Comparison of ENCODE assay signal across 2 cellular contexts in genomic region chr2:222935688-222936298, GRCh38.
A peak's percentile ranks its signal among the peaks of the same experiment; 100 is the strongest.
TF ChIP-seq lines count a peak whose summit lies in the region.

No MANE protein-coding gene starts in this region.

TF ChIP-seq in HepG2, 621 proteins besides CTCF, POLR2A, EP300 and RAD21:
- peak; percentile 95 for TF ChIP-seq HNRNPK (IDR thresholded peaks at IDR 0.05; ENCODE audit: low read depth, low read length, poor library complexity, severe bottlenecking)
- peak; percentile 89 for TF ChIP-seq CEBPB (IDR thresholded peaks at IDR 0.05; ENCODE audit: borderline replicate concordance, low read depth, low read length)
- TF ChIP-seq GMEB1 (CRISPR knock-in tag; IDR thresholded peaks at IDR 0.05; ENCODE audit: borderline replicate concordance), result no peak
- TF ChIP-seq TARDBP (CRISPR knock-in tag; IDR thresholded peaks at IDR 0.05), result no peak
- TF ChIP-seq CEBPG (CRISPR knock-in tag; IDR thresholded peaks at IDR 0.05), result peak; percentile 73

TF ChIP-seq in IMR-90, 13 proteins besides CTCF, POLR2A, EP300 and RAD21:
- TF ChIP-seq NFE2L2 (IDR thresholded peaks at IDR 0.05; ENCODE audit: low read depth, low read length) (no peak), CEBPB (IDR thresholded peaks at IDR 0.05; ENCODE audit: low read depth, low read length) (peak; percentile 87)
